Comparison of ENCODE assay signal across 17 cellular contexts in the genomic region with DNA sequence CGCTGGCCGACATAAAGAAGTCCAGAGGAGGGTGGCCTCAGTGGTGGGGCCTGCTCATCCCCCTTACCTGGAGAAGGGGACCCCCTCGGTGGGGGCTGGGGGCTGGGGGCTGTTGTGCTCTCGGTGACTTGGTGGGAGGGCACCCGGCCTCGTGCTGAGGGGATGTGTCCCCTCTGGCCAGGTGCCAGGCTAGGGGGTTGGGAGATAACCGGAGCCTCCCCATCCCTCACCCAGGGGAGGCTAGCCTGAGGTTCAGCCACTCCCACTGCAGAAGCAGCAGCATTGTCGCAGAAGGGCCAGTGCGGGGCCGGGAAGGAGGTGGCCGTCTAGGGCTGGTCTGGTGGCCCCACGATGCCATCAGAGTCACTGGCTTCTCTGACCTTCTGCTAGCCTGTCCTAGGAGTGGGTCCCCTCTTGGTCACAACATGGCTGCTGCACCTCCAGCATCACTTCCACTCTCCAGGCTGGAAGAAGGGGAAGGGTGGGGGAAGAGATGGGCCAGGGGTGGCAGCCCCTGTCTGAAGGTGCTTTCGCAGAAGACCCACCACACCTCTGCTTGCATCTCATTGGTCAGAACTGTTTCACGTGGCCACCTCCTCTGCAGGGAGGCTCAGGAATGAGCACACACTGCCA.
"Had no signal": no experiment of that assay in that cellular context is flagged by ENCODE, and none has a peak within 500 bp of the region (broad histone marks: within the 10 kb centered on the region; RNA-seq: fewer than 3 reads in every experiment).

No MANE protein-coding gene starts in this region.

- H3K36me3 ChIP-seq: colonic mucosa, esophagus muscularis mucosa, ovary had no signal

- ATAC-seq: activated CD8-positive, alpha-beta T cell treated with anti-CD3 and anti-CD28 coated beads, Interleukin-2, amount 10 ng/mL, durations not matched to agents 7 days and 5 days; activated naive CD4-positive, alpha-beta T cell treated with anti-CD3 and anti-CD28 coated beads, Interleukin-2, amount 50 U/mL, for 72 hours; activated T-cell treated with anti-CD3 and anti-CD28 coated beads, Interleukin-2, amount 50 U/mL, for 72 hours; stimulated activated effector memory CD8-positive, alpha-beta T cell treated with anti-CD3 and anti-CD28 coated beads, Interleukin-12 subunit alpha, Interleukin-12 subunit beta, amount 100 ng/mL, for 72 hours had no signal

- H3K9me3 ChIP-seq: colonic mucosa, esophagus muscularis mucosa, ovary had no signal

- FAIRE-seq: endometrium had no signal

- H3K4me3 ChIP-seq: colonic mucosa, esophagus muscularis mucosa, ovary had no signal

- H3K27ac ChIP-seq: colonic mucosa, esophagus muscularis mucosa, ovary had no signal

- H3K27me3 ChIP-seq: colonic mucosa, ovary had no signal

- DNase-seq: activated CD4-positive, alpha-beta T cell treated with anti-CD3 and anti-CD28 coated beads, Interleukin-2, amount 10 ng/mL, durations not matched to agents 24 days and 14 days; activated CD4-positive, CD25-positive, alpha-beta regulatory T cell; activated CD8-positive, alpha-beta memory T cell treated with anti-CD3 and anti-CD28 coated beads, Interleukin-2, amount 50 U/mL, for 4 hours; activated CD8-positive, alpha-beta T cell treated with anti-CD3 and anti-CD28 coated beads, Interleukin-2, amount 10 ng/mL, durations not matched to agents 7 days and 5 days; activated gamma-delta T cell; activated T-cell treated with anti-CD3 and anti-CD28 coated beads, Interleukin-2, amount 50 U/mL, for 72 hours; central memory CD4-positive, alpha-beta T cell; hypothalamus; stimulated activated CD4-positive, alpha-beta T cell treated with anti-CD3 and anti-CD28 coated beads, Interleukin-12 subunit alpha, Interleukin-12 subunit beta, amount 100 ng/mL, for 4 hours; stimulated activated CD4-positive, alpha-beta T cell treated with anti-CD3 and anti-CD28 coated beads, Interleukin-2, amount 100 ng/mL, for 24 hours; substantia nigra had no signal

- H3K4me1 ChIP-seq: colonic mucosa had no signal
